In genomic region chr4:182924497-182924896, GRCh38 we compare ENCODE assay signal across 2 cellular contexts.
A peak's percentile ranks its signal among the peaks of the same experiment; 100 is the strongest.
TF ChIP-seq lines count a peak whose summit lies in the region.

No MANE protein-coding gene starts in this region.

TF ChIP-seq in IMR-90, 13 proteins besides CTCF, POLR2A, EP300 and RAD21:
- peak; percentile 51 for TF ChIP-seq CEBPB (IDR thresholded peaks at IDR 0.05; ENCODE audit: low read depth, low read length)
- TF ChIP-seq, protein P1, sequence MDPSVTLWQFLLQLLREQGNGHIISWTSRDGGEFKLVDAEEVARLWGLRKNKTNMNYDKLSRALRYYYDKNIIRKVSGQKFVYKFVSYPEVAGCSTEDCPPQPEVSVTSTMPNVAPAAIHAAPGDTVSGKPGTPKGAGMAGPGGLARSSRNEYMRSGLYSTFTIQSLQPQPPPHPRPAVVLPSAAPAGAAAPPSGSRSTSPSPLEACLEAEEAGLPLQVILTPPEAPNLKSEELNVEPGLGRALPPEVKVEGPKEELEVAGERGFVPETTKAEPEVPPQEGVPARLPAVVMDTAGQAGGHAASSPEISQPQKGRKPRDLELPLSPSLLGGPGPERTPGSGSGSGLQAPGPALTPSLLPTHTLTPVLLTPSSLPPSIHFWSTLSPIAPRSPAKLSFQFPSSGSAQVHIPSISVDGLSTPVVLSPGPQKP (IDR thresholded peaks at IDR 0.05; ENCODE audit: borderline replicate concordance, low read depth, low read length): no peak
- TF ChIP-seq MXI1 (IDR thresholded peaks at IDR 0.05; ENCODE audit: borderline replicate concordance, low read depth, low read length): no peak
- TF ChIP-seq FOS (IDR thresholded peaks at IDR 0.05; ENCODE audit: low read depth, low read length): peak; percentile 47; the same call in 1 of the 2 replicates
- no peak for TF ChIP-seq MAZ (IDR thresholded peaks at IDR 0.05; ENCODE audit: borderline replicate concordance, low read depth, low read length)
- no peak for TF ChIP-seq USF2 (IDR thresholded peaks at IDR 0.05; ENCODE audit: low read depth, low read length)
- TF ChIP-seq BHLHE40 (IDR thresholded peaks at IDR 0.05; ENCODE audit: low read depth, low read length): 0 out of 2 replicates have a peak, but pooled peaks have one; percentile 19
- TF ChIP-seq SMC3 (IDR thresholded peaks at IDR 0.05; ENCODE audit: low read depth, low read length): no peak
- no peak for TF ChIP-seq RFX5 (IDR thresholded peaks at IDR 0.05; ENCODE audit: low read depth, low read length)
- TF ChIP-seq NFE2L2 (IDR thresholded peaks at IDR 0.05; ENCODE audit: low read depth, low read length): no peak
- TF ChIP-seq CHD1 (IDR thresholded peaks at IDR 0.05; ENCODE audit: low read depth, low read length): no peak
- peak; percentile 54 for TF ChIP-seq RCOR1 (IDR thresholded peaks at IDR 0.05; ENCODE audit: insufficient replicate concordance, low read length)
- TF ChIP-seq MAFK (IDR thresholded peaks at IDR 0.05; ENCODE audit: low read depth, low read length): no peak

TF ChIP-seq in neural cell, 6 proteins besides CTCF, POLR2A, EP300 and RAD21:
- no peak for TF ChIP-seq POLR2AphosphoS5 (IDR thresholded peaks at IDR 0.05)
- TF ChIP-seq SMC3 (conservative IDR thresholded peaks at IDR 0.05; ENCODE audit: poor library complexity): no peak
- TF ChIP-seq MXI1 (conservative IDR thresholded peaks at IDR 0.05; ENCODE audit: poor library complexity, severe bottlenecking): no peak
- TF ChIP-seq, protein P2, sequence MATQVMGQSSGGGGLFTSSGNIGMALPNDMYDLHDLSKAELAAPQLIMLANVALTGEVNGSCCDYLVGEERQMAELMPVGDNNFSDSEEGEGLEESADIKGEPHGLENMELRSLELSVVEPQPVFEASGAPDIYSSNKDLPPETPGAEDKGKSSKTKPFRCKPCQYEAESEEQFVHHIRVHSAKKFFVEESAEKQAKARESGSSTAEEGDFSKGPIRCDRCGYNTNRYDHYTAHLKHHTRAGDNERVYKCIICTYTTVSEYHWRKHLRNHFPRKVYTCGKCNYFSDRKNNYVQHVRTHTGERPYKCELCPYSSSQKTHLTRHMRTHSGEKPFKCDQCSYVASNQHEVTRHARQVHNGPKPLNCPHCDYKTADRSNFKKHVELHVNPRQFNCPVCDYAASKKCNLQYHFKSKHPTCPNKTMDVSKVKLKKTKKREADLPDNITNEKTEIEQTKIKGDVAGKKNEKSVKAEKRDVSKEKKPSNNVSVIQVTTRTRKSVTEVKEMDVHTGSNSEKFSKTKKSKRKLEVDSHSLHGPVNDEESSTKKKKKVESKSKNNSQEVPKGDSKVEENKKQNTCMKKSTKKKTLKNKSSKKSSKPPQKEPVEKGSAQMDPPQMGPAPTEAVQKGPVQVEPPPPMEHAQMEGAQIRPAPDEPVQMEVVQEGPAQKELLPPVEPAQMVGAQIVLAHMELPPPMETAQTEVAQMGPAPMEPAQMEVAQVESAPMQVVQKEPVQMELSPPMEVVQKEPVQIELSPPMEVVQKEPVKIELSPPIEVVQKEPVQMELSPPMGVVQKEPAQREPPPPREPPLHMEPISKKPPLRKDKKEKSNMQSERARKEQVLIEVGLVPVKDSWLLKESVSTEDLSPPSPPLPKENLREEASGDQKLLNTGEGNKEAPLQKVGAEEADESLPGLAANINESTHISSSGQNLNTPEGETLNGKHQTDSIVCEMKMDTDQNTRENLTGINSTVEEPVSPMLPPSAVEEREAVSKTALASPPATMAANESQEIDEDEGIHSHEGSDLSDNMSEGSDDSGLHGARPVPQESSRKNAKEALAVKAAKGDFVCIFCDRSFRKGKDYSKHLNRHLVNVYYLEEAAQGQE (IDR thresholded peaks at IDR 0.05; ENCODE audit: borderline replicate concordance): no peak
- TF ChIP-seq EZH2 (IDR thresholded peaks at IDR 0.05; ENCODE audit: borderline replicate concordance, insufficient read depth, low read length, poor library complexity, severe bottlenecking): no peak
- no peak for TF ChIP-seq TAF1 (IDR thresholded peaks at IDR 0.05; ENCODE audit: low read depth)
